12 cellular contexts compared by ENCODE assay signal in genomic region chr2:58032016-58032750, GRCh38.
A peak's percentile ranks its signal among the peaks of the same experiment; 100 is the strongest.
DNase-seq lines count a peak whose midpoint lies in the region; ATAC-seq lines count a peak whose summit lies in the region.
"Had no signal": no experiment of that assay in that cellular context is flagged by ENCODE, and none has a peak within 500 bp of the region (broad histone marks: within the 10 kb centered on the region; RNA-seq: fewer than 3 reads in every experiment).

No MANE protein-coding gene starts in this region.

- no peak overlapping the region for H3K27ac ChIP-seq in caudate nucleus (ENCODE audit: low read depth, low read length)
- H3K27ac ChIP-seq: dorsolateral prefrontal cortex, left ventricle myocardium inferior, sigmoid colon had no signal

- DNase-seq in ELR (ENCODE audit: low read depth) (peak; percentile 65), SKM-1 treated with dmso at 0.1 percent for 144 hours (lab: John Stamatoyannopoulos, UW; ENCODE audit: unreplicated experiment) (peak; percentile 27), caudate nucleus (lab: John Stamatoyannopoulos, UW) (no peak), NCI-H1694 treated with DMSO at 0.1 percent for 48 hours (lab: John Stamatoyannopoulos, UW) (no peak), NCI-H1105 (lab: John Stamatoyannopoulos, UW) (no peak)
- DNase-seq in effector CD4-positive, alpha-beta T cell: no peak
- DNase-seq: C1 segment of cervical spinal cord, dorsolateral prefrontal cortex, left ventricle myocardium inferior, sigmoid colon had no signal

- ATAC-seq in GM21423 (IDR thresholded peaks at IDR 0.05; ENCODE audit: unreplicated experiment): peak; percentile 79
- peak; percentile 63 for ATAC-seq in HG03135 (IDR thresholded peaks at IDR 0.05; ENCODE audit: unreplicated experiment)

Comparison
In these comparisons a context has a peak if more than half of its experiments do, and no peak if none do; other contexts are left out.
1. DNase-seq: peak in ELR (single experiment) and SKM-1 treated with dmso at 0.1 percent for 144 hours (single experiment); none in caudate nucleus (0 of 61), NCI-H1694 treated with DMSO at 0.1 percent for 48 hours (single experiment), effector CD4-positive, alpha-beta T cell (single experiment) and NCI-H1105 (single experiment).